ENCODE assay signal across 1 cellular context in the genomic region with DNA sequence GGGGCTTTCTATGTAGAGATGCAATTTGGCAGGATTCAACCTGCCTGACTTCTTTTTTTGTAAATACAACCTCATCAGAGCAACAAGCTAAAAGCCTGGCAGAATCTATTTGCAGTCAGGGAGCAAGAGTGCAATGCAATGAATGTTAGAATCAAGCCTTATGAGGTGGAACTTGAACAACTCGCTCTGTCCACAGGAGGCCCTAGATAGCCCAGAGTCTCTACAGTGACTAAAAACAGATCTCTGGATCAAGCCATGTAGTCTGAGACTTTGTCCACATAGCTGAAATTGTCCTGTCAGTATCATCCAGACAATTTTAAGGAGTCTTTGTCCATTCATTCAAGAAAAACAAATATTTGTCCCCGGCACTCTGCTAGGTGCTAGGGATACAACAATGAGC.
TF ChIP-seq lines count a peak whose summit lies in the region.

No MANE protein-coding gene starts in this region.

TF ChIP-seq in HepG2, 621 proteins besides CTCF, POLR2A, EP300 and RAD21:
- no peak for TF ChIP-seq KDM5A (IDR thresholded peaks at IDR 0.05; ENCODE audit: borderline replicate concordance, low read length)
- TF ChIP-seq SRY (CRISPR knock-in tag; IDR thresholded peaks at IDR 0.05): no peak
- TF ChIP-seq SNAPC2 (CRISPR knock-in tag; IDR thresholded peaks at IDR 0.05): no peak
